23 cellular contexts compared by ENCODE assay signal in the genomic region with DNA sequence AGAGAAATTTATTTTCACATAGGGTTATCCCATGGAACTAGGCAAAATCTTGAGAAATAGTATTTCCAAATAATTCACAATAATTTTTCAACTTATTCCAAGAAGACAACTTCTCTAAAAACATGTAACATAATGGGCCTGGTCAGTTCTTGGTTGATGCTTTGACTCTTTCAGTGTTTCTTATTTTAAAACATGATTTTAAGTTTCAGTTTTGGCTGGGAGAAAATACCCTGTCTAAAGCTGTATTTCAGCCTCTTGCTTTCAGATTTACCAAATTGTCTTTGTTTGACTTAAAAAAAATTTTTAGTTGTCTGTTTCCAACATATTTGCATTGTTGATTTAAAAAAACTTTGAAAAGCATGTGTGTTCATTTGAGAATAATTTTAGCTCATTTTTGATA.
"Had no signal": no experiment of that assay in that cellular context is flagged by ENCODE, and none has a peak within 500 bp of the region (broad histone marks: within the 10 kb centered on the region; RNA-seq: fewer than 3 reads in every experiment).

No MANE protein-coding gene starts in this region.

- DNase-seq: cortex of kidney; effector CD8-positive, alpha-beta T cell; effector memory CD8-positive, alpha-beta T cell; endodermal cell; erythroblast; esophagus squamous epithelium; foreskin fibroblast; foreskin melanocyte; gastrocnemius medialis; glutamatergic neuron; head of caudate nucleus; heart right ventricle; hippocampal formation; left cardiac atrium; left lung; left ventricle myocardium superior; lower lobe of right lung; mesenchymal stem cell; mucosa of descending colon; naive B cell; naive thymus-derived CD8-positive, alpha-beta T cell had no signal

- ATAC-seq: effector memory CD8-positive, alpha-beta T cell; esophagus mucosa; gastrocnemius medialis; heart right ventricle; left cardiac atrium; left lung; left ventricle myocardium superior; lower lobe of right lung; mucosa of descending colon; naive thymus-derived CD8-positive, alpha-beta T cell had no signal

- H3K4me1 ChIP-seq: esophagus squamous epithelium, gastrocnemius medialis, heart right ventricle, left lung, lower lobe of right lung had no signal

- H3K36me3 ChIP-seq: esophagus squamous epithelium, gastrocnemius medialis, heart right ventricle, left lung, lower lobe of right lung had no signal

- H3K9me3 ChIP-seq: esophagus squamous epithelium, gastrocnemius medialis, lower lobe of right lung had no signal

- H3K27ac ChIP-seq: epithelial cell of prostate, esophagus squamous epithelium, gastrocnemius medialis, heart right ventricle, left lung, lower lobe of right lung had no signal

- H3K4me3 ChIP-seq: esophagus squamous epithelium, gastrocnemius medialis, heart right ventricle, left lung, lower lobe of right lung, mucosa of descending colon had no signal

- H3K27me3 ChIP-seq: esophagus squamous epithelium, gastrocnemius medialis, heart right ventricle, left lung had no signal
